In genomic region chr5:109275919-109276318, GRCh38 we compare ENCODE assay signal across 33 cellular contexts.
"Had no signal": no experiment of that assay in that cellular context is flagged by ENCODE, and none has a peak within 500 bp of the region (broad histone marks: within the 10 kb centered on the region; RNA-seq: fewer than 3 reads in every experiment).

No MANE protein-coding gene starts in this region.

- H3K27me3 ChIP-seq: adrenal gland, ascending aorta, body of pancreas, brain microvascular endothelial cell, breast epithelium, cardiac muscle cell had no signal

- H3K4me3 ChIP-seq: adrenal gland, ascending aorta, body of pancreas, breast epithelium, cardiac muscle cell had no signal

- FAIRE-seq: astrocyte, bronchial epithelial cell had no signal

- ATAC-seq: activated naive CD4-positive, alpha-beta T cell treated with anti-CD3 and anti-CD28 coated beads, Interleukin-2, amount 50 U/mL, for 72 hours; activated naive CD8-positive, alpha-beta T cell treated with anti-CD3 and anti-CD28 coated beads, Interleukin-2, amount 50 U/mL, for 24 hours; activated T-cell treated with anti-CD3 and anti-CD28 coated beads, Interleukin-2, amount 50 U/mL, for 4 hours; activated T-cell treated with anti-CD3 and anti-CD28 coated beads, Interleukin-2, amount 50 U/mL, for 72 hours; activated T-helper 17 cell treated with anti-CD3 and anti-CD28 coated beads, Interleukin-2, amount 50 U/mL, for 72 hours; body of pancreas had no signal

- DNase-seq: activated effector memory CD4-positive, alpha-beta T cell treated with anti-CD3 and anti-CD28 coated beads, Interleukin-2, amount 50 U/mL, for 16 hours; activated effector memory CD4-positive, alpha-beta T cell treated with Interleukin-2 at 50 U/mL for 16 hours; activated gamma-delta T cell; activated gamma-delta T cell treated with Interleukin-2 at 50 U/mL for 16 hours; activated naive CD4-positive, alpha-beta T cell; activated naive CD4-positive, alpha-beta T cell treated with anti-CD3 and anti-CD28 coated beads for 36 hours; activated naive CD4-positive, alpha-beta T cell treated with anti-CD3 and anti-CD28 coated beads, Interleukin-2, amount 10 ng/mL, durations not matched to agents 7 days and 5 days; activated naive CD4-positive, alpha-beta T cell treated with anti-CD3 and anti-CD28 coated beads, Interleukin-2, amount 50 U/mL, for 16 hours; activated naive CD4-positive, alpha-beta T cell treated with Interleukin-2 at 50 U/mL for 16 hours; activated naive CD8-positive, alpha-beta T cell treated with anti-CD3 and anti-CD28 coated beads for 36 hours; activated naive CD8-positive, alpha-beta T cell treated with anti-CD3 and anti-CD28 coated beads, Interleukin-2, amount 10 ng/mL, durations not matched to agents 7 days and 5 days; activated naive CD8-positive, alpha-beta T cell treated with anti-CD3 and anti-CD28 coated beads, Interleukin-2, amount 50 U/mL, for 24 hours; activated T-cell treated with anti-CD3 and anti-CD28 coated beads, Interleukin-2, amount 50 U/mL, for 24 hours; activated T-cell treated with anti-CD3 and anti-CD28 coated beads, Interleukin-2, amount 50 U/mL, for 4 hours; activated T-cell treated with anti-CD3 and anti-CD28 coated beads, Interleukin-2, amount 50 U/mL, for 48 hours; activated T-cell treated with anti-CD3 and anti-CD28 coated beads, Interleukin-2, amount 50 U/mL, for 72 hours; adrenal gland; amniotic stem cell; amygdala; anterior cingulate cortex; aorta; body of pancreas; brain microvascular endothelial cell; caudate nucleus; central memory CD4-positive, alpha-beta T cell; cerebellar nuclear complex had no signal

- H3K36me3 ChIP-seq: adrenal gland, ascending aorta, brain microvascular endothelial cell, breast epithelium, cardiac muscle cell had no signal

- H3K27ac ChIP-seq: adrenal gland, ascending aorta, body of pancreas, brain microvascular endothelial cell, breast epithelium, cardiac muscle cell had no signal

- H3K4me1 ChIP-seq: adrenal gland, ascending aorta, body of pancreas, breast epithelium had no signal

- H3K9me3 ChIP-seq: adrenal gland, ascending aorta, body of pancreas, breast epithelium had no signal
